In the genomic region with DNA sequence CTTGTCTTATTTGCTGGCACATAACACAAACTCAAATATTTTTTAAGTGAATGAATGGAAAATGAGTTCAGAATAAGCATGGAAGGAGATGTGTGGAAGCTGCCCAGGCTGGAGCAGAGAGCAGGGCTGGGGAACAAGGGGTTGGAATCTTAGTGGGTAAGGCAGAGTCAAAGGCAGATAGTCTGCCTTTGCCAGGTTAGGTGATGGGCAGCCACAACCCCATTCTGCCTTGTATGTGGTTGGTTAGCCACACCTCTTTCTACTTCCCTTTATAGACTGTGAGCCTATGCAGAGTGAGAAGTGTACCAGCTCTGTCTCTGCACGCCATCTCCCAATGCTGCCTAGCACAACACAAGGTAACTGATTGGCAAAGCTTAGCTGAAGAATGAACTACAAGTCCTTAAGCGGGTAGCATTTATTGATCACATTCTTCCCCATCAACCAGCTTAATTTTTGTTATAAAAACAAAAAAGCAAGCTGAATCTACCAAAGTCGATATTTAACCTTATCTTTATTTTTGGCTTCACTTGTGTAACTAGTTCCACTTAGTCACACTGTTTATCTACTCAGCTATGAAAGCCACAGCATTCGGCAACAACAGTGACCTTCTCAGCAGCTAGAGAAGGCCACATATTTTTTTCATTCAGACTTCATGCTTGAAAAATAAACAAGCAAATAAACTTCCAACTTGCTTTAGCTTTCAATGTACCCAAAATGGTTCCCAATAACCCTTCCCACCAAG, we compare ENCODE assay signal across 9 cellular contexts.
A peak's percentile ranks its signal among the peaks of the same experiment; 100 is the strongest.
DNase-seq lines count a peak whose midpoint lies in the region; ATAC-seq and TF ChIP-seq lines count a peak whose summit lies in the region.
"Had no signal": no experiment of that assay in that cellular context is flagged by ENCODE, and none has a peak within 500 bp of the region (broad histone marks: within the 10 kb centered on the region; RNA-seq: fewer than 3 reads in every experiment).

No MANE protein-coding gene starts in this region.

- POLR2A ChIA-PET in CD4-positive, alpha-beta memory T cell (lab: Charles Lee; ENCODE audit: partially characterized antibody): interaction anchor here (1.0 to 2.8 kb wide), 8 partner anchors 10 to 88 kb away, joined by 3 to 38 read pairs (median 6); a partner anchor contains a TSS

- no peaks in the 10 kb centered on the region for H3K27me3 ChIP-seq in CD4-positive, alpha-beta memory T cell (ENCODE audit: insufficient read depth, low read length)
- H3K27me3 ChIP-seq in heart right ventricle (no peaks in the 10 kb centered on the region), neuronal stem cell (ENCODE audit: control insufficient read depth in 3 of 3, insufficient read depth in 3 of 3, low read depth in 1 of 3, low read length in 3 of 3) (no peaks in the 10 kb centered on the region)
- H3K27me3 ChIP-seq: cardiac muscle cell had no signal

- H3K36me3 Mint-ChIP-seq in CD4-positive, alpha-beta memory T cell: peaks cover 3 to 13% of the 10 kb centered on the region in 2 donors
- no peaks in the 10 kb centered on the region for H3K36me3 Mint-ChIP-seq in activated CD8-positive, alpha-beta memory T cell treated with anti-CD3 and anti-CD28 coated beads, Interleukin-2, amount 10 ng/mL, durations not matched to agents 7 days and 5 days

- no peaks in the 10 kb centered on the region for H3K79me1 ChIP-seq in neuronal stem cell (ENCODE audit: low read depth, low read length)

- H3K9me3 Mint-ChIP-seq in CD4-positive, alpha-beta memory T cell: peaks cover 0 to 4% (median 0%) of the 10 kb centered on the region in 8 donors
- no peaks in the 10 kb centered on the region for H3K9me3 Mint-ChIP-seq in activated CD8-positive, alpha-beta memory T cell treated with anti-CD3 and anti-CD28 coated beads, Interleukin-2, amount 10 ng/mL, durations not matched to agents 7 days and 5 days (ENCODE audit: low read depth)

- peak; percentile 41 to 52 (median 49) for DNase-seq in CD4-positive, alpha-beta memory T cell
- DNase-seq in activated CD8-positive, alpha-beta memory T cell treated with anti-CD3 and anti-CD28 coated beads, Interleukin-2, amount 10 ng/mL, durations not matched to agents 7 days and 5 days: peak; percentile 77
- peak in 1 of 2 donors; percentile 12 for DNase-seq in heart right ventricle
- peak; percentile 22 for DNase-seq in stimulated activated naive CD8-positive, alpha-beta T cell treated with anti-CD3 and anti-CD28 coated beads, Interleukin-15, Interleukin-2, amounts not matched to agents 100 U/mL and 50 U/mL, for 24 hours
- DNase-seq in neuronal stem cell (ENCODE audit: low spot score): no peak
- DNase-seq in T1000 (lab: John Stamatoyannopoulos, UW): no peak

- H3K4me3 Mint-ChIP-seq in CD4-positive, alpha-beta memory T cell: peak overlapping the region in 2 of 8 donors; percentile 12 to 59
- H3K4me3 Mint-ChIP-seq in activated CD8-positive, alpha-beta memory T cell treated with anti-CD3 and anti-CD28 coated beads, Interleukin-2, amount 10 ng/mL, durations not matched to agents 7 days and 5 days: no peak overlapping the region

- no peak for TF ChIP-seq CTCF in heart right ventricle (IDR thresholded peaks at IDR 0.05)

- peak overlapping the region; percentile 5 to 84 (median 53) for H3K27ac Mint-ChIP-seq in CD4-positive, alpha-beta memory T cell
- H3K27ac Mint-ChIP-seq in activated CD8-positive, alpha-beta memory T cell treated with anti-CD3 and anti-CD28 coated beads, Interleukin-2, amount 10 ng/mL, durations not matched to agents 7 days and 5 days: peak overlapping the region; percentile 72

- no peak overlapping the region for H3K18ac ChIP-seq in neuronal stem cell (ENCODE audit: low read length)

- H3K4me2 ChIP-seq in neuronal stem cell (ENCODE audit: insufficient read depth, low read length, poor library complexity, severe bottlenecking): no peak overlapping the region

- H3K9ac ChIP-seq in neuronal stem cell (ENCODE audit: low read depth, low read length, poor library complexity): no peak overlapping the region

- no peaks in the 10 kb centered on the region for H3K36me3 ChIP-seq in CD4-positive, alpha-beta memory T cell (ENCODE audit: insufficient read depth, low read length)
- H3K36me3 ChIP-seq in heart right ventricle (peaks cover 0 to 20% (median 0%) of the 10 kb centered on the region in 9 donors), neuronal stem cell (replicated peaks in 1 of 2; ENCODE audit: control insufficient read depth in 2 of 2, insufficient read depth in 2 of 2, low read length in 2 of 2) (no peaks in the 10 kb centered on the region)
- H3K36me3 ChIP-seq: cardiac muscle cell had no signal

- peaks cover 11 to 20% (median 13%) of the 10 kb centered on the region in 4 donors for H3K4me1 Mint-ChIP-seq in CD4-positive, alpha-beta memory T cell
- H3K4me1 Mint-ChIP-seq in activated CD8-positive, alpha-beta memory T cell treated with anti-CD3 and anti-CD28 coated beads, Interleukin-2, amount 10 ng/mL, durations not matched to agents 7 days and 5 days: peaks cover 16% of the 10 kb centered on the region

- H3K27me3 Mint-ChIP-seq in CD4-positive, alpha-beta memory T cell: no peaks in the 10 kb centered on the region
- H3K27me3 Mint-ChIP-seq in activated CD8-positive, alpha-beta memory T cell treated with anti-CD3 and anti-CD28 coated beads, Interleukin-2, amount 10 ng/mL, durations not matched to agents 7 days and 5 days: no peaks in the 10 kb centered on the region

- 44 to 46% methylated on average over 4 of the region's 4 CpGs for WGBS in heart right ventricle, 2 donors
- WGBS in neuronal stem cell (ENCODE audit: extremely low coverage in 2 of 2, insufficient read length in 2 of 2, insufficient replicate concordance in 1 of 2), 2 donors: no CpG with 5 or more reads among the region's 4 CpGs

- H3K4ac ChIP-seq in neuronal stem cell (ENCODE audit: low read length): no peak overlapping the region

- H3K27ac ChIP-seq in CD4-positive, alpha-beta memory T cell (ENCODE audit: low read depth, low read length): no peak overlapping the region
- H3K27ac ChIP-seq in heart right ventricle (peak overlapping the region; percentile 29 to 82 (median 68)), neuronal stem cell (replicated peaks; ENCODE audit: low read length) (no peak overlapping the region)
- H3K27ac ChIP-seq: cardiac muscle cell had no signal

- no peak overlapping the region for H2BK120ac ChIP-seq in neuronal stem cell (ENCODE audit: low read depth, low read length)

- no peak overlapping the region for H3K14ac ChIP-seq in neuronal stem cell (ENCODE audit: low read length)

- H3K9me3 ChIP-seq in CD4-positive, alpha-beta memory T cell (ENCODE audit: control insufficient read depth in 1 of 2, low read length in 2 of 2): no peaks in the 10 kb centered on the region
- no peaks in the 10 kb centered on the region for H3K9me3 ChIP-seq in heart right ventricle
- H3K9me3 ChIP-seq in neuronal stem cell (replicated peaks in 1 of 2; ENCODE audit: control insufficient read depth in 2 of 2, insufficient read depth in 1 of 2, low read depth in 1 of 2, low read length in 2 of 2): no peaks in the 10 kb centered on the region

- H2BK15ac ChIP-seq in neuronal stem cell (ENCODE audit: low read length): no peak overlapping the region

- no peak overlapping the region for H4K8ac ChIP-seq in neuronal stem cell (ENCODE audit: low read depth, low read length)

- no peak overlapping the region for H2BK12ac ChIP-seq in neuronal stem cell (ENCODE audit: low read length)

- ATAC-seq in GM21360 (IDR thresholded peaks at IDR 0.05; ENCODE audit: unreplicated experiment) (peak; percentile 91), HG03571 (IDR thresholded peaks at IDR 0.05; ENCODE audit: unreplicated experiment) (peak; percentile 97), heart right ventricle (peak; percentile 85 to 97 (median 92))
- ATAC-seq in activated CD8-positive, alpha-beta memory T cell treated with anti-CD3 and anti-CD28 coated beads, Interleukin-2, amount 10 ng/mL, durations not matched to agents 7 days and 5 days: peak; percentile 98
- peak; percentile 98 for ATAC-seq in stimulated activated naive CD8-positive, alpha-beta T cell treated with anti-CD3 and anti-CD28 coated beads, Interleukin-15, Interleukin-2, amounts not matched to agents 100 U/mL and 50 U/mL, for 24 hours

- no peak overlapping the region for H2BK5ac ChIP-seq in neuronal stem cell (ENCODE audit: low read length)

- H3K4me3 ChIP-seq in CD4-positive, alpha-beta memory T cell (ENCODE audit: low read length in 2 of 2): no peak overlapping the region
- H3K4me3 ChIP-seq in heart right ventricle (no peak overlapping the region), neuronal stem cell (ENCODE audit: low read length in 2 of 2) (no peak overlapping the region)
- H3K4me3 ChIP-seq: cardiac muscle cell had no signal

- no peak overlapping the region for H3K23ac ChIP-seq in neuronal stem cell (ENCODE audit: low read depth, low read length, poor library complexity)

- H2AK5ac ChIP-seq in neuronal stem cell (ENCODE audit: low read depth, low read length): no peak overlapping the region

- peaks cover 13% of the 10 kb centered on the region for H3K4me1 ChIP-seq in CD4-positive, alpha-beta memory T cell (ENCODE audit: insufficient read depth, low read length)
- H3K4me1 ChIP-seq in heart right ventricle: peaks cover 0 to 28% (median 22%) of the 10 kb centered on the region in 9 donors
- H3K4me1 ChIP-seq in neuronal stem cell (ENCODE audit: control insufficient read depth in 2 of 2, insufficient read depth in 1 of 2, low read depth in 1 of 2, low read length in 2 of 2): no peaks in the 10 kb centered on the region

- CTCF ChIA-PET in CD4-positive, alpha-beta memory T cell (lab: Charles Lee; ENCODE audit: partially characterized antibody): interaction anchor here (0.8 to 7.9 kb wide), 12 partner anchors 25 to 113 kb away, joined by 3 to 82 read pairs (median 5); a partner anchor contains a TSS
- CTCF ChIA-PET in activated CD8-positive, alpha-beta memory T cell treated with anti-CD3 and anti-CD28 coated beads, Interleukin-2, amount 10 ng/mL, durations not matched to agents 7 days and 5 days (lab: Charles Lee): interaction anchor here (0.8 to 3.6 kb wide), 9 partner anchors 9 to 88 kb away, joined by 3 to 17 read pairs (median 5); a partner anchor contains a TSS

- H2AFZ ChIP-seq in neuronal stem cell (ENCODE audit: low read length): no peak overlapping the region

- intact Hi-C loops in CD4-positive, alpha-beta memory T cell (cut with micrococcal nuclease): no loop called here
- intact Hi-C loops in heart right ventricle (cut with DNase I): loop anchor here in 1 of 10 donors (5.0 kb wide), 1 partner anchor 36 kb away; no protein-coding TSS in a partner anchor

- no peak overlapping the region for H4K91ac ChIP-seq in neuronal stem cell (ENCODE audit: low read depth, low read length, poor library complexity)

Comparison
In these comparisons a context has a peak if more than half of its experiments do, and no peak if none do; other contexts are left out.
1. DNase-seq: peak in CD4-positive, alpha-beta memory T cell (5 of 5), activated CD8-positive, alpha-beta memory T cell treated with anti-CD3 and anti-CD28 coated beads, Interleukin-2, amount 10 ng/mL, durations not matched to agents 7 days and 5 days (single experiment) and stimulated activated naive CD8-positive, alpha-beta T cell treated with anti-CD3 and anti-CD28 coated beads, Interleukin-15, Interleukin-2, amounts not matched to agents 100 U/mL and 50 U/mL, for 24 hours (single experiment); none in neuronal stem cell (single experiment) and T1000 (single experiment).
2. H3K27ac ChIP-seq: peak in heart right ventricle (10 of 10); none in CD4-positive, alpha-beta memory T cell (single experiment) and neuronal stem cell (single experiment).
3. Peak in every context shown above with its lines, with median percentiles within 50 percentile points of each other: ATAC-seq.